In the genomic region with DNA sequence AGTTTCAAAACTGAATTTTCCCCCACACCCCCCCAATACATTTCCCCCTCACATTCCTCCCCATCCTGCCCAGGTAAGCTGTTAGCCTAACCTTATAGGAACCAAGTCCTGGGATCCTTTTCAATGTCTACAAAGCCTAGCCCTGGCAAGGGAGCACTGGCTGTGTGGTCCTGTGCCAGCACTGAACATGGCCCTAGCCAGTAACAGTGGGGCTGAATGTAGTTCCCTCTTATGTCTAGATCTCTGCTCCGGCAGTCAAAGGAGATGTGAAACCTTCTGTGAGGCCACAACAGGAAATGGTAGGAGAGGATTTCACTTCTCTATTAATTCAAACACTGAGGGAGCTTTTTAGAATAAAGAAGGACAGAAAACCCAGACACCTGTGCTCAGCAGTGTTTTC, we compare ENCODE assay signal across 9 cellular contexts. TPM values are rescaled to one million over a fixed set of nuclear protein-coding genes. Genes with fewer than 3 reads are reported as not detected.
A peak's percentile ranks its signal among the peaks of the same experiment; 100 is the strongest.
DNase-seq lines count a peak whose midpoint lies in the region; ATAC-seq and TF ChIP-seq lines count a peak whose summit lies in the region.
"Had no signal": no experiment of that assay in that cellular context is flagged by ENCODE, and none has a peak within 500 bp of the region (broad histone marks: within the 10 kb centered on the region; RNA-seq: fewer than 3 reads in every experiment).

No MANE protein-coding gene starts in this region.

- H3K4me1 ChIP-seq in Peyer's patch, result peaks cover 0 to 33% (median 13%) of the 10 kb centered on the region in 4 donors
- H3K4me1 ChIP-seq in esophagus muscularis mucosa, result peaks cover 0 to 15% (median 11%) of the 10 kb centered on the region in 4 donors

- H3K27me3 ChIP-seq in Peyer's patch (no peaks in the 10 kb centered on the region), esophagus muscularis mucosa (no peaks in the 10 kb centered on the region)

- peak; percentile 61 for TF ChIP-seq POLR2A in GM18526 (IDR thresholded peaks at IDR 0.05; ENCODE audit: extremely low read depth, insufficient read length)
- TF ChIP-seq POLR2A in Peyer's patch (IDR thresholded peaks at IDR 0.05), result no peak
- no peak for TF ChIP-seq POLR2A in esophagus muscularis mucosa (IDR thresholded peaks at IDR 0.05; ENCODE audit: low read depth)

- H3K9me3 ChIP-seq in Peyer's patch (no peaks in the 10 kb centered on the region), esophagus muscularis mucosa (no peaks in the 10 kb centered on the region)

- no peaks in the 10 kb centered on the region for H3K36me3 ChIP-seq in Peyer's patch
- H3K36me3 ChIP-seq in esophagus muscularis mucosa, result no peaks in the 10 kb centered on the region

- peak; percentile 43 for ATAC-seq in HG02759 (IDR thresholded peaks at IDR 0.05; ENCODE audit: unreplicated experiment)
- no peak for ATAC-seq in HG03378 (IDR thresholded peaks at IDR 0.05; ENCODE audit: unreplicated experiment)

- H3K4me3 ChIP-seq in Peyer's patch (peak overlapping the region in 2 of 4 donors; percentile 3 to 22), esophagus muscularis mucosa (no peak overlapping the region)

- TF ChIP-seq CTCF in Peyer's patch (IDR thresholded peaks at IDR 0.05) (no peak), esophagus muscularis mucosa (IDR thresholded peaks at IDR 0.05) (no peak)

- no peak for TF ChIP-seq EP300 in esophagus muscularis mucosa (IDR thresholded peaks at IDR 0.05)

- DNase-seq in Peyer's patch, result peak in 2 of 3 donors; percentile 78 to 84
- DNase-seq in esophagus muscularis mucosa (ENCODE audit: extremely low spot score), result no peak
- no peak for DNase-seq in DMS79 (lab: John Stamatoyannopoulos, UW)
- no peak for DNase-seq in hepatic stellate cell (ENCODE audit: low spot score)
- no peak for DNase-seq in activated CD4-positive, CD25-positive, alpha-beta regulatory T cell (lab: John Stamatoyannopoulos, UW)

- peak overlapping the region; percentile 32 to 88 (median 64) for H3K27ac ChIP-seq in Peyer's patch
- H3K27ac ChIP-seq in esophagus muscularis mucosa (replicated peaks in 1 of 4), result peak overlapping the region in 3 of 4 donors; percentile 2 to 27 (median 14)

- intact Hi-C loops in esophagus muscularis mucosa (cut with DNase I), result no loop called here

- WGBS in esophagus muscularis mucosa, result 55% methylated on average over 1 of the region's 1 CpG

RNA-seq across cellular contexts. Expression of a gene that starts 3.4 kb away (rescaled TPM):
- total RNA-seq in Peyer's patch, result 100 to 1,000 TPM in 1 of 4 donors, 10 to 100 TPM in 3; 59.4 to 199 (median 91.6) TPM
- total RNA-seq in esophagus muscularis mucosa, result 10 to 100 TPM in 2 of 4 donors, 1 to 10 TPM in 2; 8.0 to 17.2 (median 11.0) TPM
- total RNA-seq: LHCN-M2 had no signal

RNA-seq across cellular contexts. Expression of a gene that starts 8.6 kb away (rescaled TPM):
- total RNA-seq in Peyer's patch (10 to 100 TPM; 47.0 to 79.9 (median 62.1) TPM), esophagus muscularis mucosa (10 to 100 TPM; 17.2 to 26.0 (median 21.6) TPM)

RNA-seq across cellular contexts. Expression of a gene that starts 24.1 kb away (rescaled TPM):
- total RNA-seq in Peyer's patch (100 to 1,000 TPM; 146 to 525 (median 205) TPM), esophagus muscularis mucosa (100 to 1,000 TPM; 107 to 148 (median 118) TPM)

Comparison
In these comparisons a context has a peak if more than half of its experiments do, and no peak if none do; other contexts are left out.
1. DNase-seq: peak in Peyer's patch (2 of 3); none in esophagus muscularis mucosa (single experiment), DMS79 (single experiment), hepatic stellate cell (single experiment) and activated CD4-positive, CD25-positive, alpha-beta regulatory T cell (0 of 4).